ENCODE assay signal across 13 cellular contexts in the genomic region with DNA sequence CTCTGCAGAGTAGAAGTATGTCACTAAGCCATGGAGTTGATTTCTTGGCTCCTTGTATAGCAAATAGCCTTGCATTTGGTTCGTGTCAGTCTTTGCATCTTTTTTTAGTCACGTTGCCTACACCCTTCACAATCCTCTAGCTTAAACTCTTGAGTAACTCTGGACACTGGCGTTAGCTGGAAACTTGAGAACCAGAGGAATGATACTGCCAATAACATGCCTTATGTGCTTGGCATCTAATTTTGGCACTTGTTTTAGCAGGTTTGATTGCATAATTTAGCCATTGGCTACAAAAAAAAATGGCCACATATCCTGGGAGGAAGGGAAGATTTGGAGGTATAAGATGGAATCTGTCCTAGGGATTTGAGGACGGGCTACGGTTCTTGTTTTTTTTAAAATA.
A peak's percentile ranks its signal among the peaks of the same experiment; 100 is the strongest.
DNase-seq lines count a peak whose midpoint lies in the region; ATAC-seq, FAIRE-seq and TF ChIP-seq lines count a peak whose summit lies in the region.
"Had no signal": no experiment of that assay in that cellular context is flagged by ENCODE, and none has a peak within 500 bp of the region (broad histone marks: within the 10 kb centered on the region; RNA-seq: fewer than 3 reads in every experiment).

No MANE protein-coding gene starts in this region.

- intact Hi-C loops in endothelial cell of umbilical vein (cut with micrococcal nuclease) = no loop called here

- H3K4me2 ChIP-seq in endothelial cell of umbilical vein (ENCODE audit: insufficient read depth, low read length) = no peak overlapping the region

- peak; percentile 15 for FAIRE-seq in endothelial cell of umbilical vein (lab: Jason Lieb, UNC)

- POLR2A ChIA-PET in endothelial cell of umbilical vein (lab: Charles Lee) = no interaction called here

- no peak for TF ChIP-seq POLR2A in endothelial cell of umbilical vein (IDR thresholded peaks at IDR 0.05; ENCODE audit: low read depth, low read length)

- H4K20me1 ChIP-seq in endothelial cell of umbilical vein (replicated peaks; ENCODE audit: control insufficient read depth, extremely low read depth, insufficient read depth, low read length) = no peaks in the 10 kb centered on the region

- H3K9ac ChIP-seq in endothelial cell of umbilical vein (replicated peaks; ENCODE audit: extremely low read depth, insufficient read depth, low read length) = no peak overlapping the region

- H3K36me3 ChIP-seq in endothelial cell of umbilical vein (ENCODE audit: control insufficient read depth in 2 of 2, extremely low read depth in 1 of 2, insufficient read depth in 2 of 2, low read length in 2 of 2) = no peaks in the 10 kb centered on the region

- no peak overlapping the region for H3K27ac ChIP-seq in endothelial cell of umbilical vein (ENCODE audit: insufficient read depth, low read depth, low read length)

- dilution Hi-C loops in endothelial cell of umbilical vein (cut with MboI; ENCODE audit: extremely low pct_ligation_motif_present, low sequenced_read_pairs) = no loop called here

- H3K4me1 ChIP-seq in endothelial cell of umbilical vein (ENCODE audit: control insufficient read depth, extremely low read depth, insufficient read depth, low read length) = peaks cover 3% of the 10 kb centered on the region

- H3K27me3 ChIP-seq in endothelial cell of umbilical vein (ENCODE audit: control insufficient read depth in 2 of 2, insufficient read depth in 2 of 2, low read length in 2 of 2) = no peaks in the 10 kb centered on the region

- no peaks in the 10 kb centered on the region for H3K9me1 ChIP-seq in endothelial cell of umbilical vein (replicated peaks; ENCODE audit: control insufficient read depth, extremely low read depth, insufficient read depth, low read length)

- DNase-seq in AG10803 (ENCODE audit: low read depth) (peak; percentile 92), MV-4-11 (lab: John Stamatoyannopoulos, UW) (peak; percentile 80), endothelial cell of umbilical vein (ENCODE audit: low read depth, low spot score) (no peak), myocyte (ENCODE audit: low read depth) (peak; percentile 82), SK-N-DZ (ENCODE audit: low spot score) (no peak)
- DNase-seq in activated CD8-positive, alpha-beta memory T cell treated with anti-CD3 and anti-CD28 coated beads for 24 hours = no peak
- no peak for DNase-seq in NK-92 treated with Interleukin-12 subunit alpha and Interleukin-12 subunit beta, amount 100 ng/mL, for 24 hours (lab: John Stamatoyannopoulos, UW)
- DNase-seq: activated CD4-positive, alpha-beta T cell treated with anti-CD3 and anti-CD28 coated beads for 1 hour; erythroblast; HFFc6; NCI-H524; nephron progenitor cell had no signal

- CTCF ChIA-PET in endothelial cell of umbilical vein (lab: Charles Lee) = interaction anchor here (1.0 to 1.2 kb wide), 8 partner anchors 10 to 106 kb away, joined by 3 to 6 read pairs (median 3); no protein-coding TSS in a partner anchor

- H3K79me2 ChIP-seq in endothelial cell of umbilical vein (ENCODE audit: control insufficient read depth, insufficient read depth, low read length) = peaks cover 48% of the 10 kb centered on the region

- ATAC-seq in GM18867 (IDR thresholded peaks at IDR 0.05; ENCODE audit: unreplicated experiment) = no peak

- H2AFZ ChIP-seq in endothelial cell of umbilical vein (ENCODE audit: low read depth, low read length) = no peak overlapping the region

- no peak overlapping the region for H3K4me3 ChIP-seq in AG10803 (ENCODE audit: low read length)
- H3K4me3 ChIP-seq in endothelial cell of umbilical vein (replicated peaks in 1 of 3; ENCODE audit: insufficient read depth in 1 of 3, low read depth in 1 of 3, low read length in 3 of 3) = no peak overlapping the region

- BruUV-seq in endothelial cell of umbilical vein (replicated peaks; lab: Mats Ljungman, UMichigan) = no TSS peak

- TF ChIP-seq CTCF in AG10803 (conservative IDR thresholded peaks at IDR 0.05; ENCODE audit: low read length) = no peak
- TF ChIP-seq CTCF in endothelial cell of umbilical vein (IDR thresholded peaks at IDR 0.05; ENCODE audit: extremely low read depth in 1 of 2, insufficient read depth in 1 of 2, low read depth in 1 of 2, low read length in 2 of 2) = no peak

- H3K9me3 ChIP-seq in endothelial cell of umbilical vein (replicated peaks; ENCODE audit: control insufficient read depth, insufficient read depth, low read length) = no peaks in the 10 kb centered on the region

TF ChIP-seq in endothelial cell of umbilical vein, 7 proteins besides CTCF, POLR2A, EP300 and RAD21:
- TF ChIP-seq POLR2AphosphoS5 (IDR thresholded peaks at IDR 0.05; ENCODE audit: insufficient read depth, low read depth, low read length) = no peak
- TF ChIP-seq GATA2 (IDR thresholded peaks at IDR 0.05; ENCODE audit: insufficient read depth, insufficient read length, low read depth, low read length) = no peak
- no peak for TF ChIP-seq FOS (IDR thresholded peaks at IDR 0.05; ENCODE audit: borderline replicate concordance, insufficient read depth, low read length)
- TF ChIP-seq MYC (IDR thresholded peaks at IDR 0.05; ENCODE audit: low read depth, low read length) = no peak
- no peak for TF ChIP-seq MAX (IDR thresholded peaks at IDR 0.05; ENCODE audit: insufficient read depth, insufficient read length)
- TF ChIP-seq EZH2 (IDR thresholded peaks at IDR 0.05; ENCODE audit: borderline replicate concordance, low read depth, low read length, severe bottlenecking) = no peak
- TF ChIP-seq JUN (IDR thresholded peaks at IDR 0.05; ENCODE audit: borderline replicate concordance, insufficient read depth, insufficient read length, low read depth) = no peak

Comparison
In these comparisons a context has a peak if more than half of its experiments do, and no peak if none do; other contexts are left out.
1. DNase-seq: peak in AG10803 (single experiment), MV-4-11 (single experiment) and myocyte (single experiment); none in endothelial cell of umbilical vein (single experiment), activated CD8-positive, alpha-beta memory T cell treated with anti-CD3 and anti-CD28 coated beads for 24 hours (single experiment), SK-N-DZ (single experiment) and NK-92 treated with Interleukin-12 subunit alpha and Interleukin-12 subunit beta, amount 100 ng/mL, for 24 hours (single experiment).